22 cellular contexts compared by ENCODE assay signal in genomic region chr5:109164001-109164400, GRCh38.
DNase-seq lines count a peak whose midpoint lies in the region; ATAC-seq lines count a peak whose summit lies in the region.
"Had no signal": no experiment of that assay in that cellular context is flagged by ENCODE, and none has a peak within 500 bp of the region (broad histone marks: within the 10 kb centered on the region; RNA-seq: fewer than 3 reads in every experiment).

No MANE protein-coding gene starts in this region.

- in situ Hi-C loops in G401 (cut with HindIII; ENCODE audit: low sequenced_read_pairs), result no loop called here

- peak; percentile 9 for DNase-seq in germinal center (ENCODE audit: low spot score)
- no peak for DNase-seq in GM19240 (ENCODE audit: insufficient read length, low spot score)
- DNase-seq in DMS153 treated with DMSO at 0.1 percent for 48 hours (lab: John Stamatoyannopoulos, UW; ENCODE audit: unreplicated experiment), result no peak
- no peak for DNase-seq in G401 (ENCODE audit: low spot score)
- no peak for DNase-seq in C1 segment of cervical spinal cord (lab: John Stamatoyannopoulos, UW)
- DNase-seq: BE2C; Calu3; CD4-positive, alpha-beta memory T cell; DMS79 treated with DMSO at 0.1 percent for 48 hours; GOT3; MV-4-11; NCI-H1417 treated with DMSO at 0.1 percent for 48 hours; NCI-H1930; NCI-H2171; NCI-H446 treated with DMSO at 0.1 percent for 48 hours; Peyer's patch; SHP77 treated with DMSO at 0.1 percent for 48 hours; T-helper 1 cell; T1000 had no signal

- ATAC-seq in GM18909 (IDR thresholded peaks at IDR 0.05; ENCODE audit: poor library complexity, unreplicated experiment), result peak; percentile 42
- ATAC-seq in HG03342 (IDR thresholded peaks at IDR 0.05; ENCODE audit: unreplicated experiment), result peak; percentile 48
- ATAC-seq: SK-N-SH treated with all-trans-retinoic acid at 6 μM for 48 hours had no signal
